ENCODE assay signal across 1 cellular context in the genomic region with DNA sequence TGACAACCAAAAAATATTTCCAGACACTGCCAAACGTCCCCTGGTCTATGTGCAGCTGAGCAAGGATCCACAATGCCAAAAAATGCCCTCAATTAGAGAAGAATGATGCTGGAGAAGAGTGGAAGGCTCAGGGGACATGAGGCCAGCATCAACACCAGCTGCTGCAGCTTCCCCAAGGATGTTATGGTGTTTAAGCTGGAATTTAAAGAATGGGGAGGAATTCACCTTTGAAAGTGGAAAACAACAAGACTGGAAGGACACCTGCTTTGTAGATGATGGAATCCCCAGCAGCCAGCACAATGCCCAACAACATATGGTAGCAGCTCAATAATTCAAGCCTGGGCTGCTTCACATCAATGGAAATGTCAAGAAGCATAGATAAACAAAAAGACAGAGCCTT.
TF ChIP-seq lines count a peak whose summit lies in the region.

No MANE protein-coding gene starts in this region.

TF ChIP-seq in GM23338, 12 proteins besides CTCF, POLR2A, EP300 and RAD21 (continued from another document):
- no peak for TF ChIP-seq NANOG (IDR thresholded peaks at IDR 0.05; ENCODE audit: borderline replicate concordance)
- TF ChIP-seq POLR2AphosphoS5 (IDR thresholded peaks at IDR 0.05; ENCODE audit: low read depth): no peak
- TF ChIP-seq EZH2 (IDR thresholded peaks at IDR 0.05; ENCODE audit: low read depth, unreplicated experiment): no peak
- no peak for TF ChIP-seq JUNB (IDR thresholded peaks at IDR 0.05; ENCODE audit: unreplicated experiment)
- TF ChIP-seq, protein P1, sequence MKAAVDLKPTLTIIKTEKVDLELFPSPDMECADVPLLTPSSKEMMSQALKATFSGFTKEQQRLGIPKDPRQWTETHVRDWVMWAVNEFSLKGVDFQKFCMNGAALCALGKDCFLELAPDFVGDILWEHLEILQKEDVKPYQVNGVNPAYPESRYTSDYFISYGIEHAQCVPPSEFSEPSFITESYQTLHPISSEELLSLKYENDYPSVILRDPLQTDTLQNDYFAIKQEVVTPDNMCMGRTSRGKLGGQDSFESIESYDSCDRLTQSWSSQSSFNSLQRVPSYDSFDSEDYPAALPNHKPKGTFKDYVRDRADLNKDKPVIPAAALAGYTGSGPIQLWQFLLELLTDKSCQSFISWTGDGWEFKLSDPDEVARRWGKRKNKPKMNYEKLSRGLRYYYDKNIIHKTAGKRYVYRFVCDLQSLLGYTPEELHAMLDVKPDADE (IDR thresholded peaks at IDR 0.05): no peak
- TF ChIP-seq ZNF114 (CRISPR knock-in tag; IDR thresholded peaks at IDR 0.05): no peak
- TF ChIP-seq CREB1 (CRISPR knock-in tag; IDR thresholded peaks at IDR 0.05; ENCODE audit: low read depth): no peak
